ENCODE assay signal across 1 cellular context in the genomic region with DNA sequence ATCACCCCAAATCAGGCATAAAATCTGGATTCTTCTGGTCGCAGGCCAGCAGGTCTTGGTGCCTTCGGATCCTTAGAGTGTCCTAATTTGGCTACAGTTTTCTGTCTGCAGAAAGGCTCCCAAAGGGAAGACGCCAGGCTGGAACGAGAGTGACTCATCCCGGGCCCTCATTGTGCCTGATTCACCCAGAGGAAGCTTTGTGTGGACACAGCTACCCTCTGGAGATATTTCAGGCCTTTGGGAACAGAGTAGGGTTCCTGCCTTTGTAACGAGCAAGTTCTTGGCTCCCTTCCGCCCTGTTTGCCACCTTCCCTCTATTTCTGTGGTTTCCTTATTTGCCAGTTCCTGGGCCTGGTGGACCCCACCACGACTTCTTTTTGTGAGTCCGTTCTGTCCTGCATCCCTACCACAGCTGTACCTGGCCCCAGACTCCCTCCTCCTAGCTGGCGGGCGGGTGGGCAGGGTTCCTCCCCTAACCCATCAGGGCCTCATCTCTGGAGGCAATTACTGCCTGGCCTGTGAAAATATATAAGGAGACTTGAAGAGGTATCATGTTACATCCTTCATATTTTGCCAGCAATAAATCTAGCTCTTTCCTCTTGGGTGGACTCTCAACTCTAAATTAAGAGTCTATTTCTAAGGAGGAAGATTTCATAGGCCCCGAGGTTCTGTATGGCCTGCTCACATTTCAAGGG.
TF ChIP-seq lines count a peak whose summit lies in the region.

No MANE protein-coding gene starts in this region.

TF ChIP-seq in IMR-90, 13 proteins besides CTCF, POLR2A, EP300 and RAD21 (continued from another document):
- TF ChIP-seq, protein P1, sequence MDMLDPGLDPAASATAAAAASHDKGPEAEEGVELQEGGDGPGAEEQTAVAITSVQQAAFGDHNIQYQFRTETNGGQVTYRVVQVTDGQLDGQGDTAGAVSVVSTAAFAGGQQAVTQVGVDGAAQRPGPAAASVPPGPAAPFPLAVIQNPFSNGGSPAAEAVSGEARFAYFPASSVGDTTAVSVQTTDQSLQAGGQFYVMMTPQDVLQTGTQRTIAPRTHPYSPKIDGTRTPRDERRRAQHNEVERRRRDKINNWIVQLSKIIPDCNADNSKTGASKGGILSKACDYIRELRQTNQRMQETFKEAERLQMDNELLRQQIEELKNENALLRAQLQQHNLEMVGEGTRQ (IDR thresholded peaks at IDR 0.05; ENCODE audit: low read depth, low read length): no peak
- no peak for TF ChIP-seq MXI1 (IDR thresholded peaks at IDR 0.05; ENCODE audit: borderline replicate concordance, low read depth, low read length)
- TF ChIP-seq, protein P2, sequence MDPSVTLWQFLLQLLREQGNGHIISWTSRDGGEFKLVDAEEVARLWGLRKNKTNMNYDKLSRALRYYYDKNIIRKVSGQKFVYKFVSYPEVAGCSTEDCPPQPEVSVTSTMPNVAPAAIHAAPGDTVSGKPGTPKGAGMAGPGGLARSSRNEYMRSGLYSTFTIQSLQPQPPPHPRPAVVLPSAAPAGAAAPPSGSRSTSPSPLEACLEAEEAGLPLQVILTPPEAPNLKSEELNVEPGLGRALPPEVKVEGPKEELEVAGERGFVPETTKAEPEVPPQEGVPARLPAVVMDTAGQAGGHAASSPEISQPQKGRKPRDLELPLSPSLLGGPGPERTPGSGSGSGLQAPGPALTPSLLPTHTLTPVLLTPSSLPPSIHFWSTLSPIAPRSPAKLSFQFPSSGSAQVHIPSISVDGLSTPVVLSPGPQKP (IDR thresholded peaks at IDR 0.05; ENCODE audit: borderline replicate concordance, low read depth, low read length): no peak
- peak; percentile 93 for TF ChIP-seq FOS (IDR thresholded peaks at IDR 0.05; ENCODE audit: low read depth, low read length)
- TF ChIP-seq MAFK (IDR thresholded peaks at IDR 0.05; ENCODE audit: low read depth, low read length): no peak
- 0 out of 2 replicates have a peak, but pooled peaks have one; percentile 17 for TF ChIP-seq MAZ (IDR thresholded peaks at IDR 0.05; ENCODE audit: borderline replicate concordance, low read depth, low read length)
